Comparison of ENCODE assay signal across 20 cellular contexts in genomic region chr3:184037816-184038215, GRCh38. TPM values are rescaled to one million over a fixed set of nuclear protein-coding genes. Genes with fewer than 3 reads are reported as not detected.
"Had no signal": no experiment of that assay in that cellular context is flagged by ENCODE, and none has a peak within 500 bp of the region (broad histone marks: within the 10 kb centered on the region; RNA-seq: fewer than 3 reads in every experiment).

No MANE protein-coding gene starts in this region.

- DNase-seq: activated CD4-positive, alpha-beta T cell treated with anti-CD3 and anti-CD28 coated beads for 36 hours; activated CD8-positive, alpha-beta memory T cell treated with anti-CD3 and anti-CD28 coated beads, Interleukin-2, amount 50 U/mL, for 48 hours; activated CD8-positive, alpha-beta T cell treated with anti-CD3 and anti-CD28 coated beads, Interleukin-2, amount 10 ng/mL, durations not matched to agents 7 days and 5 days; activated naive CD4-positive, alpha-beta T cell; adrenal gland; central memory CD4-positive, alpha-beta T cell; effector memory CD8-positive, alpha-beta T cell; left lung; mesenchymal stem cell; stimulated activated CD4-positive, alpha-beta T cell treated with anti-CD3 and anti-CD28 coated beads, Interleukin-4, amount 100 ng/mL, for 1 hour; stimulated activated CD8-positive, alpha-beta memory T cell treated with anti-CD3 and anti-CD28 coated beads, Interleukin-4, amount 100 ng/mL, for 48 hours; stimulated activated naive CD8-positive, alpha-beta T cell treated with anti-CD3 and anti-CD28 coated beads, Interleukin-15, Interleukin-2, amounts not matched to agents 100 U/mL and 50 U/mL, for 24 hours; T-helper 9 cell had no signal

- H3K27ac Mint-ChIP-seq: activated CD4-positive, alpha-beta T cell treated with anti-CD3 and anti-CD28 coated beads for 36 hours; activated CD8-positive, alpha-beta T cell treated with anti-CD3 and anti-CD28 coated beads, Interleukin-2, amount 10 ng/mL, durations not matched to agents 7 days and 5 days; dendritic cell treated with granulocyte-macrophage colony-stimulating factor and Interleukin-4, amounts not matched to agents 40 ng/mL and 50 ng/mL, for 4 days; effector memory CD8-positive, alpha-beta T cell had no signal

- H3K9me3 Mint-ChIP-seq: dendritic cell treated with granulocyte-macrophage colony-stimulating factor and Interleukin-4, amounts not matched to agents 40 ng/mL and 50 ng/mL, for 4 days; effector memory CD8-positive, alpha-beta T cell had no signal

- H3K4me1 Mint-ChIP-seq: activated CD4-positive, alpha-beta T cell treated with anti-CD3 and anti-CD28 coated beads for 36 hours had no signal

- ATAC-seq: activated CD4-positive, alpha-beta T cell treated with anti-CD3 and anti-CD28 coated beads for 36 hours; activated CD8-positive, alpha-beta T cell treated with anti-CD3 and anti-CD28 coated beads, Interleukin-2, amount 10 ng/mL, durations not matched to agents 7 days and 5 days; effector memory CD8-positive, alpha-beta T cell; left lung; stimulated activated naive CD8-positive, alpha-beta T cell treated with anti-CD3 and anti-CD28 coated beads, Interleukin-15, Interleukin-2, amounts not matched to agents 100 U/mL and 50 U/mL, for 24 hours had no signal

- H3K36me3 ChIP-seq: adrenal gland, left lung had no signal

- H3K27ac ChIP-seq: adrenal gland, left lung had no signal

- H3K27me3 ChIP-seq: adrenal gland, left lung had no signal

- H3K4me3 Mint-ChIP-seq: activated CD4-positive, alpha-beta T cell treated with anti-CD3 and anti-CD28 coated beads for 36 hours; activated CD8-positive, alpha-beta T cell treated with anti-CD3 and anti-CD28 coated beads, Interleukin-2, amount 10 ng/mL, durations not matched to agents 7 days and 5 days; dendritic cell treated with granulocyte-macrophage colony-stimulating factor and Interleukin-4, amounts not matched to agents 40 ng/mL and 50 ng/mL, for 4 days; effector memory CD8-positive, alpha-beta T cell had no signal

- H3K9me3 ChIP-seq: adrenal gland, left lung had no signal

- H3K4me1 ChIP-seq: adrenal gland had no signal

- H3K4me3 ChIP-seq: adrenal gland, left lung had no signal

RNA-seq across cellular contexts. Expression of gene HTR3D, which starts 6.3 kb away (rescaled TPM):
- total RNA-seq: activated CD4-positive, alpha-beta T cell treated with anti-CD3 and anti-CD28 coated beads for 36 hours; activated CD8-positive, alpha-beta T cell treated with anti-CD3 and anti-CD28 coated beads, Interleukin-2, amount 10 ng/mL, durations not matched to agents 7 days and 5 days; adrenal gland; fibroblast of villous mesenchyme; left lung; osteoblast; temporal lobe; ureter had no signal
- polyA plus RNA-seq: adrenal gland, esophagus, neural cell had no signal

RNA-seq across cellular contexts. Expression of gene HTR3C, which starts 15.0 kb away (rescaled TPM):
- total RNA-seq: activated CD4-positive, alpha-beta T cell treated with anti-CD3 and anti-CD28 coated beads for 36 hours; activated CD8-positive, alpha-beta T cell treated with anti-CD3 and anti-CD28 coated beads, Interleukin-2, amount 10 ng/mL, durations not matched to agents 7 days and 5 days; adrenal gland; fibroblast of villous mesenchyme; osteoblast; temporal lobe; ureter had no signal
- polyA plus RNA-seq: esophagus, neural cell had no signal

RNA-seq across cellular contexts. Expression of gene HTR3E, which starts 59.0 kb away (rescaled TPM):
- total RNA-seq: activated CD4-positive, alpha-beta T cell treated with anti-CD3 and anti-CD28 coated beads for 36 hours; activated CD8-positive, alpha-beta T cell treated with anti-CD3 and anti-CD28 coated beads, Interleukin-2, amount 10 ng/mL, durations not matched to agents 7 days and 5 days; adrenal gland; fibroblast of villous mesenchyme; left lung; osteoblast; temporal lobe; ureter had no signal
- polyA plus RNA-seq: adrenal gland, esophagus, neural cell had no signal
